Comparison of ENCODE assay signal across 8 cellular contexts in the genomic region with DNA sequence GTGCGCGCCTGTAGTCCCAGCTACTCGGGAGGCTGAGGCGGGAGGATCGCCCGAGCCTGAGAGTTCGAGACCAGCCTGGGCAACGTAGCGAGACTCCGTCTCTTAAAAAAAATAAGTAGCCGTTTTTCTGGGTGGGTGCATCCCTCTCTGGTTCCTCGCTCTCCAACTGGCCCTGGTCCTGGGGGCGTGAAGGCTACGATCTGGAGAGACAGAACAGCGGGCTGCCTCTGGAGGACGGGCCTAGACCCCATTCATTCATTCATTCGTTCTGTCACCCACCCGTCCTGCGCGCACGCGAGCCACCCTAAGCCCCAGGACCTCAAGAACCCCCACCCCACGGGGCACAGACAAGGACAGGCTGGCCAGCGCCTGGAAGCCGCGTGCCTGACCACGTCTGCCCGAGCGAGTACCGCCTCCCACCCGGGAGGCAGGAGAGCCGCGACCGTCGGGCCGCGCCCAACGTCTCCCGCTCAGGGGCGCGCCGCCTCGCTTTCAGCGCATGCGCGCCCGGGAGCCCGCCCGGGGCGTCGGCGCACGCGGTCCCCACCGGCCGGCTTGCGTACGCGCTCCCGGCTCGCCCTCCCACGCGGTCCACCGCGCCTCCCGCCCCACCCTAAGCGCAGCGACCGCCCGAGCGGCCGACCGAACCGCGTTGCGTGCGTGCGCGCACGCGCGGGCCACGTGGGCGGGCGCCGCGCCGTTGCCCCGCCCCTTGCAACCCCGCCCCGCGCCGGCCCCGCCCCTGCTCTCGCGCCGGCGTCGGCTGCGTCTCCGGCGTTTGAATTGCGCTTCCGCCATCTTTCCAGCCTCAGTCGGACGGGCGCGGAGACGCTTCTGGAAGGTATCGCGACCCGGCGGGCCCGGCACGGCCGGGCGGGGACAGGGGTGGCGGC. TPM values are rescaled to one million over a fixed set of nuclear protein-coding genes. Genes with fewer than 3 reads are reported as not detected.
DNase-seq lines count a peak whose midpoint lies in the region; ATAC-seq and TF ChIP-seq lines count a peak whose summit lies in the region.

Gene RAN, plus strand, starts transcription at position 781 of the 893 bp plus-strand sequence. CDS start 528 bp downstream, outside the sequence.

- no peak for TF ChIP-seq CTCF in chondrocyte (IDR thresholded peaks at IDR 0.05)

- peaks cover 41% of the 10 kb centered on the region for H3K36me3 Mint-ChIP-seq in activated CD4-positive, alpha-beta T cell treated with anti-CD3 and anti-CD28 coated beads for 36 hours (ENCODE audit: low read depth)
- H3K36me3 Mint-ChIP-seq in chondrocyte (ENCODE audit: low read depth) = peaks cover 32% of the 10 kb centered on the region

- POLR2A ChIA-PET in activated CD4-positive, alpha-beta T cell treated with anti-CD3 and anti-CD28 coated beads for 36 hours (lab: Charles Lee) = interaction anchor here (1.4 kb wide), 1 partner anchor 10 kb away, joined by 3 read pairs; no protein-coding TSS in a partner anchor

- peak within 1 kb of the TSS; percentile 100 for H3K27ac Mint-ChIP-seq in activated CD4-positive, alpha-beta T cell treated with anti-CD3 and anti-CD28 coated beads for 36 hours
- peak within 1 kb of the TSS; percentile 89 for H3K27ac Mint-ChIP-seq in chondrocyte (ENCODE audit: unreplicated experiment)

- ATAC-seq in HG03439 (IDR thresholded peaks at IDR 0.05; ENCODE audit: unreplicated experiment) = peak; percentile 58
- peak; percentile 73 for ATAC-seq in activated CD4-positive, alpha-beta T cell treated with anti-CD3 and anti-CD28 coated beads for 36 hours

- CTCF ChIA-PET in activated CD4-positive, alpha-beta T cell treated with anti-CD3 and anti-CD28 coated beads for 36 hours (lab: Charles Lee) = interaction anchor here (0.6 to 1.8 kb wide), 6 partner anchors 22 to 72 kb away, joined by 3 to 9 read pairs (median 5); partner anchors contain the start of gene STX2

- TF ChIP-seq POLR2A in GM19193 (IDR thresholded peaks at IDR 0.05; ENCODE audit: extremely low read depth, insufficient read depth, insufficient read length) = peak; percentile 88

- peak within 1 kb of the TSS; percentile 99 for H3K4me3 Mint-ChIP-seq in activated CD4-positive, alpha-beta T cell treated with anti-CD3 and anti-CD28 coated beads for 36 hours
- H3K4me3 Mint-ChIP-seq in chondrocyte (ENCODE audit: unreplicated experiment) = peak within 1 kb of the TSS; percentile 88

- H3K9me3 Mint-ChIP-seq in activated CD4-positive, alpha-beta T cell treated with anti-CD3 and anti-CD28 coated beads for 36 hours (ENCODE audit: low read depth) = no peaks in the 10 kb centered on the region
- H3K9me3 Mint-ChIP-seq in chondrocyte (ENCODE audit: low read depth) = no peaks in the 10 kb centered on the region

- peak; percentile 100 for DNase-seq in AG20443 (ENCODE audit: low spot score)
- peak; percentile 89 for DNase-seq in NCI-H510A treated with DMSO at 0.1 percent for 48 hours (lab: John Stamatoyannopoulos, UW)
- DNase-seq in activated CD4-positive, alpha-beta T cell treated with anti-CD3 and anti-CD28 coated beads for 36 hours = peak; percentile 96
- peak; percentile 94 for DNase-seq in chondrocyte (ENCODE audit: low spot score)
- peak; percentile 95 for DNase-seq in kidney tubule cell (ENCODE audit: low spot score)
- DNase-seq in stimulated activated CD4-positive, alpha-beta T cell treated with anti-CD3 and anti-CD28 coated beads, Interleukin-1b, Interleukin-23, amount 100 ng/mL, for 1 hour (ENCODE audit: low read depth in 2 of 2) = peak; percentile 83 to 87

- H3K4me1 Mint-ChIP-seq in activated CD4-positive, alpha-beta T cell treated with anti-CD3 and anti-CD28 coated beads for 36 hours = peaks cover 56% of the 10 kb centered on the region
- peaks cover 38% of the 10 kb centered on the region for H3K4me1 Mint-ChIP-seq in chondrocyte (ENCODE audit: low read depth)

- no peaks in the 10 kb centered on the region for H3K27me3 Mint-ChIP-seq in activated CD4-positive, alpha-beta T cell treated with anti-CD3 and anti-CD28 coated beads for 36 hours
- no peaks in the 10 kb centered on the region for H3K27me3 Mint-ChIP-seq in chondrocyte (ENCODE audit: low read depth)

- intact Hi-C loops in activated CD4-positive, alpha-beta T cell treated with anti-CD3 and anti-CD28 coated beads for 36 hours (cut with DNase I, micrococcal nuclease) = loop anchor here (1.0 to 10.0 kb wide), 16 partner anchors 32 to 1616 kb away; partner anchors contain the start of genes STX2 (in 2 of the 2), DDX51 (in 1 of the 2), EP400 (in 1 of the 2) and NOC4L (in 1 of the 2)

RNA-seq across cellular contexts. Expression of gene RAN, which starts in this region (rescaled TPM):
- total RNA-seq in activated CD4-positive, alpha-beta T cell treated with anti-CD3 and anti-CD28 coated beads for 36 hours = 1,000 to 10,000 TPM; 1,919 to 2,242 TPM
- 509 to 544 TPM (median 519 TPM) in 3 replicates for total RNA-seq in chondrocyte

Comparison
In these comparisons a context has a peak if more than half of its experiments do, and no peak if none do; other contexts are left out.
1. Peak in every context shown above with its lines: DNase-seq and ATAC-seq.